16 cellular contexts compared by ENCODE assay signal in genomic region chr7:48366096-48366495, GRCh38.
A peak's percentile ranks its signal among the peaks of the same experiment; 100 is the strongest.
DNase-seq lines count a peak whose midpoint lies in the region; ATAC-seq, FAIRE-seq and TF ChIP-seq lines count a peak whose summit lies in the region.
"Had no signal": no experiment of that assay in that cellular context is flagged by ENCODE, and none has a peak within 500 bp of the region (broad histone marks: within the 10 kb centered on the region; RNA-seq: fewer than 3 reads in every experiment).

No MANE protein-coding gene starts in this region.

- TF ChIP-seq CTCF in RWPE2 (IDR thresholded peaks at IDR 0.05; ENCODE audit: poor library complexity, severe bottlenecking) (no peak), prostate gland (IDR thresholded peaks at IDR 0.05) (no peak)

- intact Hi-C loops in prostate gland (cut with DNase I): no loop called here

- no peaks in the 10 kb centered on the region for H3K27me3 ChIP-seq in RWPE2 (ENCODE audit: insufficient read depth, poor library complexity, severe bottlenecking)
- no peaks in the 10 kb centered on the region for H3K27me3 ChIP-seq in prostate gland (replicated peaks; ENCODE audit: insufficient read depth)

- no peaks in the 10 kb centered on the region for H3K36me3 ChIP-seq in RWPE2 (ENCODE audit: low read depth)
- H3K36me3 ChIP-seq in prostate gland: no peaks in the 10 kb centered on the region

- no peak for FAIRE-seq in urothelium cell line (lab: Jason Lieb, UNC)

- TF ChIP-seq POLR2A in prostate gland (IDR thresholded peaks at IDR 0.05): no peak

- peak overlapping the region; percentile 43 for H3K27ac ChIP-seq in RWPE2 (ENCODE audit: poor library complexity, severe bottlenecking)
- no peak overlapping the region for H3K27ac ChIP-seq in epithelial cell of prostate
- H3K27ac ChIP-seq in prostate gland: no peak overlapping the region
- H3K27ac ChIP-seq: 22Rv1, KMS-11 had no signal

- H3K9me3 ChIP-seq in RWPE2 (ENCODE audit: severe bottlenecking): peaks cover 2% of the 10 kb centered on the region
- no peaks in the 10 kb centered on the region for H3K9me3 ChIP-seq in prostate gland

- DNase-seq in DMS53 (lab: John Stamatoyannopoulos, UW) (peak; percentile 57), DMS53 treated with DMSO at 0.1 percent for 48 hours (lab: John Stamatoyannopoulos, UW; ENCODE audit: unreplicated experiment) (no peak), RWPE2 (ENCODE audit: low spot score) (no peak), epithelial cell of prostate (ENCODE audit: low read depth, low spot score) (peak; percentile 40), urothelium cell line (ENCODE audit: low spot score) (peak; percentile 65), prostate gland (ENCODE audit: low spot score) (no peak)
- DNase-seq: DND-41; H7; NCI-H1436; NCI-H2029; NK-92 treated with Interleukin-12 subunit alpha and Interleukin-12 subunit beta, amount 100 ng/mL, for 24 hours; RPMI8226 had no signal

- H3K4me1 ChIP-seq in RWPE2 (ENCODE audit: insufficient read depth, poor library complexity, severe bottlenecking) (peaks cover 21% of the 10 kb centered on the region), prostate gland (replicated peaks) (no peaks in the 10 kb centered on the region)

- ATAC-seq in RWPE2 (ENCODE audit: low read depth): peak; percentile 97
- ATAC-seq in SK-N-SH treated with all-trans-retinoic acid at 6 μM for 48 hours: no peak
- no peak for ATAC-seq in GM18868 (IDR thresholded peaks at IDR 0.05; ENCODE audit: unreplicated experiment)

- WGBS in prostate gland: 83% methylated on average over 4 of the region's 4 CpGs

- no peak overlapping the region for H3K4me3 ChIP-seq in RWPE2 (ENCODE audit: severe bottlenecking)
- H3K4me3 ChIP-seq in prostate gland: no peak overlapping the region

TF ChIP-seq in SK-N-SH treated with all-trans-retinoic acid at 6 μM for 48 hours, 23 proteins besides CTCF, POLR2A, EP300 and RAD21:
- no peak for TF ChIP-seq ZC3H10 (CRISPR knock-in tag; IDR thresholded peaks at IDR 0.05)
- TF ChIP-seq ZNF565 (CRISPR knock-in tag; conservative IDR thresholded peaks at IDR 0.05; ENCODE audit: low read depth): no peak
- TF ChIP-seq PPARA (CRISPR knock-in tag; IDR thresholded peaks at IDR 0.05; ENCODE audit: borderline replicate concordance): no peak
- no peak for TF ChIP-seq RARB (CRISPR knock-in tag; IDR thresholded peaks at IDR 0.05)
- TF ChIP-seq ESRRG (CRISPR knock-in tag; IDR thresholded peaks at IDR 0.05): no peak
- no peak for TF ChIP-seq POU6F1 (CRISPR knock-in tag; IDR thresholded peaks at IDR 0.05; ENCODE audit: borderline replicate concordance, low read depth)

Comparison
In these comparisons a context has a peak if more than half of its experiments do, and no peak if none do; other contexts are left out.
1. DNase-seq: peak in DMS53 (single experiment), epithelial cell of prostate (single experiment) and urothelium cell line (single experiment); none in DMS53 treated with DMSO at 0.1 percent for 48 hours (single experiment), RWPE2 (single experiment) and prostate gland (single experiment).